In the genomic region with DNA sequence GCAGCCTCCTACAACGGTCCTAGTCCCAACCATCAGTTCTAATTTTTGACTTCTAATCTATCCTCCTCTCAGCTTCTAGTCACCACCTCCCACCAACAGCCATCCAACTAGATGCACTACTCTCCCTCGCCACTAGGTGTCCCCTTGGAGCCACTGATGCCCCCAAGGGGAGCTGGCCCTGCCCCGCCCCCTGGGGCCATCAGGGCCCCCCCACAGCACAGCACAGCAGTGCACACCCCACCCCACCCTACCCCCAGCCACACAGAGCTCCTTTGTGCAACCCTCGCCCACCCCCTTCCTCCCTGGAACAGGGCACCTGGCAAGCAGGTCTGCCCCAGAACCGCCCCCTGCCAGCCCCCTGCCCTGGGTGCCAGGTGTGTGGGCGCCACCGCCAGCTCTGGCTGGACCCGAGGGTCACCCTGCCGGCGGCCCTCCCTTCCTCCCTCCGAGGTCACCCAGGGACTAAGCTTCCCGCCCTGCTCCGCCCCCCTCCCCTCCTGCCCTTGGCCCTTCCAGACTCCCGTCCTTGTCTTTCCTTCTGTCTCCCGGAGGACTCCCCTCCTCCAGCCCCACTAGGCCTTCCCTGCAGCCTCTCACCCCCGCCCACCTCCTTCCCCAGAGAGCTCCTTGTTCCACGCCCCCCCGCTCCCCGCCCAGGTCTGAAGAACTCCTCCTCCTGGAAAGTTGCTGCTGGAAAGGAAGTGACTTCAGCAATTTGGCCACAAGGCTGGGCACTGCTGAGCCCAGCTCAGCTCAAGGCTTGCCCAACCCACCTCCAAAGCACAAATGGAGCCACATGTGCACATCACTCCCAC, we compare ENCODE assay signal across 1 cellular context.
TF ChIP-seq lines count a peak whose summit lies in the region.

No MANE protein-coding gene starts in this region.

TF ChIP-seq in HepG2, 621 proteins besides CTCF, POLR2A, EP300 and RAD21 (continued from another document and continues in another):
- TF ChIP-seq, protein P1, sequence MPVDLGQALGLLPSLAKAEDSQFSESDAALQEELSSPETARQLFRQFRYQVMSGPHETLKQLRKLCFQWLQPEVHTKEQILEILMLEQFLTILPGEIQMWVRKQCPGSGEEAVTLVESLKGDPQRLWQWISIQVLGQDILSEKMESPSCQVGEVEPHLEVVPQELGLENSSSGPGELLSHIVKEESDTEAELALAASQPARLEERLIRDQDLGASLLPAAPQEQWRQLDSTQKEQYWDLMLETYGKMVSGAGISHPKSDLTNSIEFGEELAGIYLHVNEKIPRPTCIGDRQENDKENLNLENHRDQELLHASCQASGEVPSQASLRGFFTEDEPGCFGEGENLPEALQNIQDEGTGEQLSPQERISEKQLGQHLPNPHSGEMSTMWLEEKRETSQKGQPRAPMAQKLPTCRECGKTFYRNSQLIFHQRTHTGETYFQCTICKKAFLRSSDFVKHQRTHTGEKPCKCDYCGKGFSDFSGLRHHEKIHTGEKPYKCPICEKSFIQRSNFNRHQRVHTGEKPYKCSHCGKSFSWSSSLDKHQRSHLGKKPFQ (CRISPR knock-in tag; IDR thresholded peaks at IDR 0.05; ENCODE audit: insufficient replicate concordance): no peak
- TF ChIP-seq ZNF331 (CRISPR knock-in tag; IDR thresholded peaks at IDR 0.05): peak; percentile 24; the same call in 1 of the 2 replicates
- TF ChIP-seq KLF9 (CRISPR knock-in tag; IDR thresholded peaks at IDR 0.05; ENCODE audit: low read depth): peak; percentile 60; the same call in 1 of the 2 replicates
- TF ChIP-seq, protein P2, sequence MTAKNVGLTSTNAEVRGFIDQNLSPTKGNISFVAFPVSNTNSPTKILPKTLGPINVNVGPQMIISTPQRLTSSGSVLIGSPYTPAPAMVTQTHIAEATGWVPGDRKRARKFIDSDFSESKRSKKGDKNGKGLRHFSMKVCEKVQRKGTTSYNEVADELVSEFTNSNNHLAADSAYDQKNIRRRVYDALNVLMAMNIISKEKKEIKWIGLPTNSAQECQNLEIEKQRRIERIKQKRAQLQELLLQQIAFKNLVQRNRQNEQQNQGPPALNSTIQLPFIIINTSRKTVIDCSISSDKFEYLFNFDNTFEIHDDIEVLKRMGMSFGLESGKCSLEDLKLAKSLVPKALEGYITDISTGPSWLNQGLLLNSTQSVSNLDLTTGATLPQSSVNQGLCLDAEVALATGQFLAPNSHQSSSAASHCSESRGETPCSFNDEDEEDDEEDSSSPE (CRISPR knock-in tag; IDR thresholded peaks at IDR 0.05): no peak
- TF ChIP-seq SP5 (CRISPR knock-in tag; IDR thresholded peaks at IDR 0.05; ENCODE audit: borderline replicate concordance, low read depth): peak; percentile 80; the same call in 1 of the 2 replicates
- peak; percentile 24; the same call in 1 of the 2 replicates for TF ChIP-seq ERF (CRISPR knock-in tag; IDR thresholded peaks at IDR 0.05)
- TF ChIP-seq THAP11 (CRISPR knock-in tag; IDR thresholded peaks at IDR 0.05): peak; percentile 77
- no peak for TF ChIP-seq FOXC1 (CRISPR knock-in tag; IDR thresholded peaks at IDR 0.05; ENCODE audit: borderline replicate concordance)
- no peak for TF ChIP-seq CCAR2 (optimal IDR thresholded peaks at IDR 0.05; ENCODE audit: low read depth, low read length)
- TF ChIP-seq DMAP1 (CRISPR knock-in tag; IDR thresholded peaks at IDR 0.05): no peak
- TF ChIP-seq MTF2 (CRISPR knock-in tag; IDR thresholded peaks at IDR 0.05; ENCODE audit: borderline replicate concordance): no peak
- TF ChIP-seq RBFOX2 (IDR thresholded peaks at IDR 0.05; ENCODE audit: low read depth, low read length): no peak
- no peak for TF ChIP-seq ZFP1 (CRISPR knock-in tag; IDR thresholded peaks at IDR 0.05)
- TF ChIP-seq STAG1 (CRISPR knock-in tag; IDR thresholded peaks at IDR 0.05): peak; percentile 77
- no peak for TF ChIP-seq SALL1 (CRISPR knock-in tag; IDR thresholded peaks at IDR 0.05)
- TF ChIP-seq TSC22D2 (CRISPR knock-in tag; IDR thresholded peaks at IDR 0.05; ENCODE audit: borderline replicate concordance): no peak
- TF ChIP-seq HIVEP1 (CRISPR knock-in tag; IDR thresholded peaks at IDR 0.05): no peak
- TF ChIP-seq ZNF350 (CRISPR knock-in tag; IDR thresholded peaks at IDR 0.05; ENCODE audit: borderline replicate concordance, low read depth): peak; percentile 30; the same call in 1 of the 2 replicates
- TF ChIP-seq BRD4 (CRISPR knock-in tag; IDR thresholded peaks at IDR 0.05): no peak
- TF ChIP-seq, protein P3, sequence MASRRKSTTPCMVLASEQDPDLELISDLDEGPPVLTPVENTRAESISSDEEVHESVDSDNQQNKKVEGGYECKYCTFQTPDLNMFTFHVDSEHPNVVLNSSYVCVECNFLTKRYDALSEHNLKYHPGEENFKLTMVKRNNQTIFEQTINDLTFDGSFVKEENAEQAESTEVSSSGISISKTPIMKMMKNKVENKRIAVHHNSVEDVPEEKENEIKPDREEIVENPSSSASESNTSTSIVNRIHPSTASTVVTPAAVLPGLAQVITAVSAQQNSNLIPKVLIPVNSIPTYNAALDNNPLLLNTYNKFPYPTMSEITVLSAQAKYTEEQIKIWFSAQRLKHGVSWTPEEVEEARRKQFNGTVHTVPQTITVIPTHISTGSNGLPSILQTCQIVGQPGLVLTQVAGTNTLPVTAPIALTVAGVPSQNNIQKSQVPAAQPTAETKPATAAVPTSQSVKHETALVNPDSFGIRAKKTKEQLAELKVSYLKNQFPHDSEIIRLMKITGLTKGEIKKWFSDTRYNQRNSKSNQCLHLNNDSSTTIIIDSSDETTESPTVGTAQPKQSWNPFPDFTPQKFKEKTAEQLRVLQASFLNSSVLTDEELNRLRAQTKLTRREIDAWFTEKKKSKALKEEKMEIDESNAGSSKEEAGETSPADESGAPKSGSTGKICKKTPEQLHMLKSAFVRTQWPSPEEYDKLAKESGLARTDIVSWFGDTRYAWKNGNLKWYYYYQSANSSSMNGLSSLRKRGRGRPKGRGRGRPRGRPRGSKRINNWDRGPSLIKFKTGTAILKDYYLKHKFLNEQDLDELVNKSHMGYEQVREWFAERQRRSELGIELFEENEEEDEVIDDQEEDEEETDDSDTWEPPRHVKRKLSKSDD (CRISPR knock-in tag; IDR thresholded peaks at IDR 0.05; ENCODE audit: low read depth): no peak
- TF ChIP-seq FOSL2 (CRISPR knock-in tag; IDR thresholded peaks at IDR 0.05): peak; percentile 35; the same call in 1 of the 2 replicates
- peak; percentile 46; the same call in 1 of the 2 replicates for TF ChIP-seq GATAD1 (CRISPR knock-in tag; IDR thresholded peaks at IDR 0.05)
- TF ChIP-seq ZSCAN30 (CRISPR knock-in tag; IDR thresholded peaks at IDR 0.05): no peak
- TF ChIP-seq NFE2L2 (IDR thresholded peaks at IDR 0.05; ENCODE audit: low read length): no peak
- TF ChIP-seq, protein P4, sequence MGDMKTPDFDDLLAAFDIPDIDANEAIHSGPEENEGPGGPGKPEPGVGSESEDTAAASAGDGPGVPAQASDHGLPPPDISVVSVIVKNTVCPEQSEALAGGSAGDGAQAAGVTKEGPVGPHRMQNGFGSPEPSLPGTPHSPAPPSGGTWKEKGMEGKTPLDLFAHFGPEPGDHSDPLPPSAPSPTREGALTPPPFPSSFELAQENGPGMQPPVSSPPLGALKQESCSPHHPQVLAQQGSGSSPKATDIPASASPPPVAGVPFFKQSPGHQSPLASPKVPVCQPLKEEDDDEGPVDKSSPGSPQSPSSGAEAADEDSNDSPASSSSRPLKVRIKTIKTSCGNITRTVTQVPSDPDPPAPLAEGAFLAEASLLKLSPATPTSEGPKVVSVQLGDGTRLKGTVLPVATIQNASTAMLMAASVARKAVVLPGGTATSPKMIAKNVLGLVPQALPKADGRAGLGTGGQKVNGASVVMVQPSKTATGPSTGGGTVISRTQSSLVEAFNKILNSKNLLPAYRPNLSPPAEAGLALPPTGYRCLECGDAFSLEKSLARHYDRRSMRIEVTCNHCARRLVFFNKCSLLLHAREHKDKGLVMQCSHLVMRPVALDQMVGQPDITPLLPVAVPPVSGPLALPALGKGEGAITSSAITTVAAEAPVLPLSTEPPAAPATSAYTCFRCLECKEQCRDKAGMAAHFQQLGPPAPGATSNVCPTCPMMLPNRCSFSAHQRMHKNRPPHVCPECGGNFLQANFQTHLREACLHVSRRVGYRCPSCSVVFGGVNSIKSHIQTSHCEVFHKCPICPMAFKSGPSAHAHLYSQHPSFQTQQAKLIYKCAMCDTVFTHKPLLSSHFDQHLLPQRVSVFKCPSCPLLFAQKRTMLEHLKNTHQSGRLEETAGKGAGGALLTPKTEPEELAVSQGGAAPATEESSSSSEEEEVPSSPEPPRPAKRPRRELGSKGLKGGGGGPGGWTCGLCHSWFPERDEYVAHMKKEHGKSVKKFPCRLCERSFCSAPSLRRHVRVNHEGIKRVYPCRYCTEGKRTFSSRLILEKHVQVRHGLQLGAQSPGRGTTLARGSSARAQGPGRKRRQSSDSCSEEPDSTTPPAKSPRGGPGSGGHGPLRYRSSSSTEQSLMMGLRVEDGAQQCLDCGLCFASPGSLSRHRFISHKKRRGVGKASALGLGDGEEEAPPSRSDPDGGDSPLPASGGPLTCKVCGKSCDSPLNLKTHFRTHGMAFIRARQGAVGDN (CRISPR knock-in tag; IDR thresholded peaks at IDR 0.05): peak; percentile 34
- TF ChIP-seq ZNF709 (CRISPR knock-in tag; IDR thresholded peaks at IDR 0.05): no peak
- TF ChIP-seq ZFP36L1 (CRISPR knock-in tag; IDR thresholded peaks at IDR 0.05): no peak
- TF ChIP-seq, protein P5, sequence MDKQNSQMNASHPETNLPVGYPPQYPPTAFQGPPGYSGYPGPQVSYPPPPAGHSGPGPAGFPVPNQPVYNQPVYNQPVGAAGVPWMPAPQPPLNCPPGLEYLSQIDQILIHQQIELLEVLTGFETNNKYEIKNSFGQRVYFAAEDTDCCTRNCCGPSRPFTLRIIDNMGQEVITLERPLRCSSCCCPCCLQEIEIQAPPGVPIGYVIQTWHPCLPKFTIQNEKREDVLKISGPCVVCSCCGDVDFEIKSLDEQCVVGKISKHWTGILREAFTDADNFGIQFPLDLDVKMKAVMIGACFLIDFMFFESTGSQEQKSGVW (CRISPR knock-in tag; IDR thresholded peaks at IDR 0.05; ENCODE audit: borderline replicate concordance): no peak
- TF ChIP-seq, protein P6, sequence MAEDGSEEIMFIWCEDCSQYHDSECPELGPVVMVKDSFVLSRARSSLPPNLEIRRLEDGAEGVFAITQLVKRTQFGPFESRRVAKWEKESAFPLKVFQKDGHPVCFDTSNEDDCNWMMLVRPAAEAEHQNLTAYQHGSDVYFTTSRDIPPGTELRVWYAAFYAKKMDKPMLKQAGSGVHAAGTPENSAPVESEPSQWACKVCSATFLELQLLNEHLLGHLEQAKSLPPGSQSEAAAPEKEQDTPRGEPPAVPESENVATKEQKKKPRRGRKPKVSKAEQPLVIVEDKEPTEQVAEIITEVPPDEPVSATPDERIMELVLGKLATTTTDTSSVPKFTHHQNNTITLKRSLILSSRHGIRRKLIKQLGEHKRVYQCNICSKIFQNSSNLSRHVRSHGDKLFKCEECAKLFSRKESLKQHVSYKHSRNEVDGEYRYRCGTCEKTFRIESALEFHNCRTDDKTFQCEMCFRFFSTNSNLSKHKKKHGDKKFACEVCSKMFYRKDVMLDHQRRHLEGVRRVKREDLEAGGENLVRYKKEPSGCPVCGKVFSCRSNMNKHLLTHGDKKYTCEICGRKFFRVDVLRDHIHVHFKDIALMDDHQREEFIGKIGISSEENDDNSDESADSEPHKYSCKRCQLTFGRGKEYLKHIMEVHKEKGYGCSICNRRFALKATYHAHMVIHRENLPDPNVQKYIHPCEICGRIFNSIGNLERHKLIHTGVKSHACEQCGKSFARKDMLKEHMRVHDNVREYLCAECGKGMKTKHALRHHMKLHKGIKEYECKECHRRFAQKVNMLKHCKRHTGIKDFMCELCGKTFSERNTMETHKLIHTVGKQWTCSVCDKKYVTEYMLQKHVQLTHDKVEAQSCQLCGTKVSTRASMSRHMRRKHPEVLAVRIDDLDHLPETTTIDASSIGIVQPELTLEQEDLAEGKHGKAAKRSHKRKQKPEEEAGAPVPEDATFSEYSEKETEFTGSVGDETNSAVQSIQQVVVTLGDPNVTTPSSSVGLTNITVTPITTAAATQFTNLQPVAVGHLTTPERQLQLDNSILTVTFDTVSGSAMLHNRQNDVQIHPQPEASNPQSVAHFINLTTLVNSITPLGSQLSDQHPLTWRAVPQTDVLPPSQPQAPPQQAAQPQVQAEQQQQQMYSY (CRISPR knock-in tag; IDR thresholded peaks at IDR 0.05): no peak
- TF ChIP-seq EHMT2 (IDR thresholded peaks at IDR 0.05; ENCODE audit: borderline replicate concordance, low read depth, low read length): no peak
- TF ChIP-seq ZNF44 (CRISPR knock-in tag; IDR thresholded peaks at IDR 0.05): no peak
- TF ChIP-seq ZFP82 (CRISPR knock-in tag; IDR thresholded peaks at IDR 0.05; ENCODE audit: borderline replicate concordance): no peak
- TF ChIP-seq TAF15 (IDR thresholded peaks at IDR 0.05; ENCODE audit: low read depth, low read length, poor library complexity, severe bottlenecking): no peak
- no peak for TF ChIP-seq CCDC6 (CRISPR knock-in tag; IDR thresholded peaks at IDR 0.05)
- no peak for TF ChIP-seq MAF1 (CRISPR knock-in tag; IDR thresholded peaks at IDR 0.05; ENCODE audit: borderline replicate concordance)
- TF ChIP-seq RARG (CRISPR knock-in tag; IDR thresholded peaks at IDR 0.05; ENCODE audit: low read depth): no peak
- no peak for TF ChIP-seq CEBPB (IDR thresholded peaks at IDR 0.05; ENCODE audit: borderline replicate concordance, low read depth, low read length)
- TF ChIP-seq HNRNPL (IDR thresholded peaks at IDR 0.05; ENCODE audit: low read depth, low read length): peak; percentile 91
- no peak for TF ChIP-seq THYN1 (CRISPR knock-in tag; IDR thresholded peaks at IDR 0.05; ENCODE audit: borderline replicate concordance, low read depth)
- TF ChIP-seq CHD4 (IDR thresholded peaks at IDR 0.05; ENCODE audit: borderline replicate concordance, low read length): no peak
- no peak for TF ChIP-seq SOX6 (IDR thresholded peaks at IDR 0.05)
- no peak for TF ChIP-seq SOX6 (CRISPR knock-in tag; IDR thresholded peaks at IDR 0.05)
- TF ChIP-seq TBX3 (IDR thresholded peaks at IDR 0.05; ENCODE audit: borderline replicate concordance): no peak
- no peak for TF ChIP-seq ZKSCAN1 (IDR thresholded peaks at IDR 0.05; ENCODE audit: low read length)
- TF ChIP-seq, protein P7, sequence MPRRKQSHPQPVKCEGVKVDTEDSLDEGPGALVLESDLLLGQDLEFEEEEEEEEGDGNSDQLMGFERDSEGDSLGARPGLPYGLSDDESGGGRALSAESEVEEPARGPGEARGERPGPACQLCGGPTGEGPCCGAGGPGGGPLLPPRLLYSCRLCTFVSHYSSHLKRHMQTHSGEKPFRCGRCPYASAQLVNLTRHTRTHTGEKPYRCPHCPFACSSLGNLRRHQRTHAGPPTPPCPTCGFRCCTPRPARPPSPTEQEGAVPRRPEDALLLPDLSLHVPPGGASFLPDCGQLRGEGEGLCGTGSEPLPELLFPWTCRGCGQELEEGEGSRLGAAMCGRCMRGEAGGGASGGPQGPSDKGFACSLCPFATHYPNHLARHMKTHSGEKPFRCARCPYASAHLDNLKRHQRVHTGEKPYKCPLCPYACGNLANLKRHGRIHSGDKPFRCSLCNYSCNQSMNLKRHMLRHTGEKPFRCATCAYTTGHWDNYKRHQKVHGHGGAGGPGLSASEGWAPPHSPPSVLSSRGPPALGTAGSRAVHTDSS (CRISPR knock-in tag; conservative IDR thresholded peaks at IDR 0.05): 0 out of 2 replicates have a peak, but pooled peaks have one; percentile 37
- no peak for TF ChIP-seq PAX8 (CRISPR knock-in tag; IDR thresholded peaks at IDR 0.05; ENCODE audit: borderline replicate concordance)
- no peak for TF ChIP-seq ZBTB8A (CRISPR knock-in tag; IDR thresholded peaks at IDR 0.05; ENCODE audit: borderline replicate concordance, low read depth)
- TF ChIP-seq ZNF451 (CRISPR knock-in tag; IDR thresholded peaks at IDR 0.05): no peak
- no peak for TF ChIP-seq ZNF253 (CRISPR knock-in tag; IDR thresholded peaks at IDR 0.05; ENCODE audit: borderline replicate concordance)
